In the genomic region with DNA sequence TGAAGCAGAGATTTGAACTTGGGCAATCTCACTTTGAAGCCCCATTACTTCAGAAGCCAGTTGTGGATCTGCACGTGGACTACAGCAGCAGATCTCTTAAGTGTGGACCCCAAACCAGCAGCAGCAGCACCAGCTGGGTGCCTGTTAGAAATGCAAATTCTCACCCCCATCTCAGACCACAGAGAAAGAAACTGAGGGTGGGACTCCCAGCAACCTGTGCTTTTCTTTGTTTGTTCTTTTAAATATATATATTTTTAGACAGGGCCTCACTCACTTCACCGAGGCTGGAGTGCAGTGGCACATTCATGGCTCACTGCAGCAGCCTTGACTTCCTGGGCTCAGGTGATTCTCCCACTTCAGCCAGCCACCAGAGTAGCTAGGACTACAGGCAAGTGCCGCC, we compare ENCODE assay signal across 17 cellular contexts. TPM values are rescaled to one million over a fixed set of nuclear protein-coding genes. Genes with fewer than 3 reads are reported as not detected.
DNase-seq lines count a peak whose midpoint lies in the region; ATAC-seq and TF ChIP-seq lines count a peak whose summit lies in the region.
"Had no signal": no experiment of that assay in that cellular context is flagged by ENCODE, and none has a peak within 500 bp of the region (broad histone marks: within the 10 kb centered on the region; RNA-seq: fewer than 3 reads in every experiment).

No MANE protein-coding gene starts in this region.

- H3K9me2 ChIP-seq in OCI-LY1 (ENCODE audit: low read depth, low read length), result no peaks in the 10 kb centered on the region

- intact Hi-C loops in upper lobe of right lung (cut with DNase I) (no loop called here), Calu3 (cut with micrococcal nuclease; ENCODE audit: unreplicated experiment) (no loop called here)

- no peak for TF ChIP-seq CTCF in GM06990 (IDR thresholded peaks at IDR 0.05; ENCODE audit: insufficient read depth, low read length, poor library complexity, severe bottlenecking)
- TF ChIP-seq CTCF in OCI-LY1 (IDR thresholded peaks at IDR 0.05; ENCODE audit: low read length), result no peak
- TF ChIP-seq CTCF in upper lobe of right lung (IDR thresholded peaks at IDR 0.05), result no peak
- no peak for TF ChIP-seq CTCF in Calu3 (IDR thresholded peaks at IDR 0.05; ENCODE audit: unreplicated experiment)

- H3K4me3 Mint-ChIP-seq in Calu3 (ENCODE audit: low read depth, unreplicated experiment), result no peak overlapping the region
- H3K4me3 Mint-ChIP-seq: CD4-positive, alpha-beta memory T cell had no signal

- ATAC-seq in GM19395 (IDR thresholded peaks at IDR 0.05; ENCODE audit: unreplicated experiment) (peak; percentile 57), HG02763 (IDR thresholded peaks at IDR 0.05; ENCODE audit: unreplicated experiment) (peak; percentile 54), upper lobe of right lung (no peak)

- H3K27me3 Mint-ChIP-seq in Calu3 (ENCODE audit: unreplicated experiment), result no peaks in the 10 kb centered on the region
- H3K27me3 Mint-ChIP-seq: CD4-positive, alpha-beta memory T cell had no signal

- peaks cover 18% of the 10 kb centered on the region for H3K4me1 Mint-ChIP-seq in Calu3 (ENCODE audit: low read depth, unreplicated experiment)

- no peaks in the 10 kb centered on the region for H3K79me2 ChIP-seq in OCI-LY1 (ENCODE audit: insufficient read depth, low read length)

- no peak overlapping the region for H3K9ac ChIP-seq in OCI-LY1 (ENCODE audit: low read length)

- H3K9me3 Mint-ChIP-seq in Calu3 (ENCODE audit: low read depth, unreplicated experiment), result no peaks in the 10 kb centered on the region
- H3K9me3 Mint-ChIP-seq: CD4-positive, alpha-beta memory T cell had no signal

- peaks cover 83% of the 10 kb centered on the region for H3K36me3 Mint-ChIP-seq in Calu3 (ENCODE audit: insufficient read depth, unreplicated experiment)

- H2AFZ ChIP-seq in OCI-LY1 (ENCODE audit: low read length), result no peak overlapping the region

- no peaks in the 10 kb centered on the region for H3K27me3 ChIP-seq in GM06990 (replicated peaks; ENCODE audit: control insufficient read depth, insufficient read depth, low read length)
- H3K27me3 ChIP-seq in OCI-LY1 (ENCODE audit: insufficient read depth, low read length), result no peaks in the 10 kb centered on the region
- no peaks in the 10 kb centered on the region for H3K27me3 ChIP-seq in upper lobe of right lung

- H3K27ac ChIP-seq in OCI-LY1 (ENCODE audit: low read depth, low read length, poor library complexity, severe bottlenecking) (peak overlapping the region; percentile 63), upper lobe of right lung (no peak overlapping the region)

- H3K4me1 ChIP-seq in OCI-LY1 (ENCODE audit: insufficient read depth, low read length, severe bottlenecking) (peaks cover 7% of the 10 kb centered on the region), upper lobe of right lung (no peaks in the 10 kb centered on the region)

- H3F3A ChIP-seq in OCI-LY1 (ENCODE audit: insufficient read depth, low read length), result 0 out of 2 replicates have a peak, but pooled peaks cover 4% of the 10 kb centered on the region

- H3K4me2 ChIP-seq in OCI-LY1 (ENCODE audit: low read length), result no peak overlapping the region

- H3K9me3 ChIP-seq in OCI-LY1 (ENCODE audit: low read length), result no peaks in the 10 kb centered on the region
- H3K9me3 ChIP-seq in upper lobe of right lung, result no peaks in the 10 kb centered on the region

- H3K4me3 ChIP-seq in GM06990 (replicated peaks; ENCODE audit: low read depth, low read length), result no peak overlapping the region
- H3K4me3 ChIP-seq in OCI-LY1 (ENCODE audit: low read depth, low read length, poor library complexity, severe bottlenecking), result no peak overlapping the region
- no peak overlapping the region for H3K4me3 ChIP-seq in upper lobe of right lung

- DNase-seq in GM06990 (ENCODE audit: extremely low read depth, insufficient read length) (peak; percentile 35), upper lobe of right lung (no peak), Calu3 (no peak), RPMI8226 (no peak), islet precursor cell (no peak)
- DNase-seq: ACHN; CD4-positive, alpha-beta memory T cell; GF-D8; HCEC 1CT; MV-4-11; NCI-H1436; NCI-H2029 treated with DMSO at 0.1 percent for 48 hours; NCI-H510A treated with DMSO at 0.1 percent for 48 hours; T-helper 9 cell had no signal

- H4K20me1 ChIP-seq in OCI-LY1 (ENCODE audit: insufficient read depth, low read length), result no peaks in the 10 kb centered on the region

- CTCF ChIA-PET in Calu3 (lab: Charles Lee), result no interaction called here

- BruUV-seq in Calu3 (replicated peaks; lab: Mats Ljungman, UMichigan), result no TSS peak

- H3K36me3 ChIP-seq in GM06990 (ENCODE audit: control insufficient read depth, insufficient read depth, low read length), result peaks cover 29% of the 10 kb centered on the region
- peaks cover 78% of the 10 kb centered on the region for H3K36me3 ChIP-seq in OCI-LY1 (ENCODE audit: insufficient read depth, low read length)
- peaks cover 83% of the 10 kb centered on the region for H3K36me3 ChIP-seq in upper lobe of right lung

- H3K27ac Mint-ChIP-seq in Calu3 (ENCODE audit: unreplicated experiment), result no peak overlapping the region

RNA-seq across cellular contexts. Expression of a gene that starts 53.2 kb away (rescaled TPM):
- total RNA-seq in upper lobe of right lung, result 84.0 TPM
- total RNA-seq in Calu3 (2022), result 131 and 135 TPM in 2 replicates
